ENCODE assay signal across 21 cellular contexts in genomic region chrX:47936940-47937317, GRCh38.
DNase-seq lines count a peak whose midpoint lies in the region; ATAC-seq and TF ChIP-seq lines count a peak whose summit lies in the region.
"Had no signal": no experiment of that assay in that cellular context is flagged by ENCODE, and none has a peak within 500 bp of the region (broad histone marks: within the 10 kb centered on the region; RNA-seq: fewer than 3 reads in every experiment).

No MANE protein-coding gene starts in this region.

- no peaks in the 10 kb centered on the region for H3K36me3 ChIP-seq in HUES6 (ENCODE audit: control insufficient read depth, insufficient read depth, low read length)
- H3K36me3 ChIP-seq in smooth muscle cell (ENCODE audit: low read depth) = no peaks in the 10 kb centered on the region
- H3K36me3 ChIP-seq: adrenal gland, gastroesophageal sphincter, Peyer's patch, WERI-Rb-1 had no signal

- H3K4me3 ChIP-seq in HUES6 (ENCODE audit: low read depth, low read length) (0 out of 2 replicates have a peak overlapping the region, but pooled peaks have one; percentile 17), smooth muscle cell (peak overlapping the region; percentile 37)
- H3K4me3 ChIP-seq: gastroesophageal sphincter, Peyer's patch, testis had no signal

- H3K4me2 ChIP-seq in smooth muscle cell = peak overlapping the region; percentile 55

- H2AFZ ChIP-seq in smooth muscle cell (ENCODE audit: low read depth) = no peak overlapping the region

- H3K4me1 ChIP-seq in HUES6 (ENCODE audit: control insufficient read depth, insufficient read depth, low read length) (0 out of 2 replicates have a peak, but pooled peaks cover 7% of the 10 kb centered on the region), smooth muscle cell (ENCODE audit: low read depth) (peaks cover 4% of the 10 kb centered on the region)
- H3K4me1 ChIP-seq: adrenal gland, gastroesophageal sphincter, Peyer's patch, testis had no signal

- H3K27ac Mint-ChIP-seq in activated naive CD4-positive, alpha-beta T cell treated with anti-CD3 and anti-CD28 coated beads, Interleukin-2, amount 10 ng/mL, durations not matched to agents 7 days and 5 days = no peak overlapping the region
- peak overlapping the region in 1 of 2 donors; percentile 65 for H3K27ac Mint-ChIP-seq in activated naive CD4-positive, alpha-beta T cell treated with anti-CD3 and anti-CD28 coated beads, Interleukin-2, amount 50 U/mL, for 72 hours

- peak; percentile 36 to 61 for ATAC-seq in activated naive CD4-positive, alpha-beta T cell treated with anti-CD3 and anti-CD28 coated beads, Interleukin-2, amount 50 U/mL, for 72 hours
- ATAC-seq in HG02870 (IDR thresholded peaks at IDR 0.05; ENCODE audit: unreplicated experiment) = no peak
- ATAC-seq: gastroesophageal sphincter, SK-N-SH treated with all-trans-retinoic acid at 6 μM for 48 hours had no signal

- no peaks in the 10 kb centered on the region for H4K20me1 ChIP-seq in smooth muscle cell (ENCODE audit: low read depth)

- CTCF ChIA-PET in activated naive CD4-positive, alpha-beta T cell treated with anti-CD3 and anti-CD28 coated beads, Interleukin-2, amount 10 ng/mL, durations not matched to agents 7 days and 5 days (lab: Charles Lee) = interaction anchor here (1.4 kb wide), 1 partner anchor 90 kb away, joined by 4 read pairs; no protein-coding TSS in a partner anchor

- H3K9me3 ChIP-seq in HUES6 (ENCODE audit: control insufficient read depth, insufficient read depth, low read depth, low read length) (peaks cover 6% of the 10 kb centered on the region), smooth muscle cell (replicated peaks; ENCODE audit: low read depth) (no peaks in the 10 kb centered on the region)
- H3K9me3 ChIP-seq: gastroesophageal sphincter, Peyer's patch, testis had no signal

- 66% methylated on average over 3 of the region's 3 CpGs for WGBS in smooth muscle cell (ENCODE audit: low lambda C conversion rate)

- no peak for TF ChIP-seq CTCF in smooth muscle cell (IDR thresholded peaks at IDR 0.05; ENCODE audit: borderline replicate concordance, insufficient read depth, poor library complexity, severe bottlenecking)

- no peaks in the 10 kb centered on the region for H3K27me3 ChIP-seq in HUES6 (ENCODE audit: control insufficient read depth, insufficient read depth, low read length)
- H3K27me3 ChIP-seq in smooth muscle cell (ENCODE audit: low read depth) = no peaks in the 10 kb centered on the region
- H3K27me3 ChIP-seq: adrenal gland, gastroesophageal sphincter, Peyer's patch, testis had no signal

- peaks cover 11% of the 10 kb centered on the region for H3K4me1 Mint-ChIP-seq in activated naive CD4-positive, alpha-beta T cell treated with anti-CD3 and anti-CD28 coated beads, Interleukin-2, amount 10 ng/mL, durations not matched to agents 7 days and 5 days

- peak overlapping the region; percentile 71 for H3K4me3 Mint-ChIP-seq in activated naive CD4-positive, alpha-beta T cell treated with anti-CD3 and anti-CD28 coated beads, Interleukin-2, amount 10 ng/mL, durations not matched to agents 7 days and 5 days

- H3K9me3 Mint-ChIP-seq in activated naive CD4-positive, alpha-beta T cell treated with anti-CD3 and anti-CD28 coated beads, Interleukin-2, amount 10 ng/mL, durations not matched to agents 7 days and 5 days = no peaks in the 10 kb centered on the region
- H3K9me3 Mint-ChIP-seq in activated naive CD4-positive, alpha-beta T cell treated with anti-CD3 and anti-CD28 coated beads, Interleukin-2, amount 50 U/mL, for 72 hours = no peaks in the 10 kb centered on the region

- DNase-seq in activated naive CD4-positive, alpha-beta T cell treated with anti-CD3 and anti-CD28 coated beads, Interleukin-2, amount 10 ng/mL, durations not matched to agents 7 days and 5 days = no peak
- no peak for DNase-seq in activated naive CD4-positive, alpha-beta T cell treated with Interleukin-2 at 50 U/mL for 16 hours
- no peak for DNase-seq in activated naive CD4-positive, alpha-beta T cell treated with anti-CD3 and anti-CD28 coated beads, Interleukin-2, amount 50 U/mL, for 72 hours (ENCODE audit: low spot score in 2 of 2)
- no peak for DNase-seq in smooth muscle cell (lab: John Stamatoyannopoulos, UW; ENCODE audit: unreplicated experiment)
- DNase-seq in activated gamma-delta T cell treated with Interleukin-2 at 50 U/mL for 16 hours = no peak
- no peak for DNase-seq in AML-193 (lab: John Stamatoyannopoulos, UW)
- DNase-seq: DMS 273 treated with DMSO at 0.1 percent for 48 hours, H9, KG1, NCI-H1092 treated with DMSO at 0.1 percent for 48 hours, NCI-H2107, NCI-H774, Peyer's patch, posterior cingulate gyrus, testis, WERI-Rb-1 had no signal

- H3F3A ChIP-seq in smooth muscle cell (ENCODE audit: low read depth) = no peaks in the 10 kb centered on the region

- no peaks in the 10 kb centered on the region for H3K27me3 Mint-ChIP-seq in activated naive CD4-positive, alpha-beta T cell treated with anti-CD3 and anti-CD28 coated beads, Interleukin-2, amount 10 ng/mL, durations not matched to agents 7 days and 5 days

- H3K79me2 ChIP-seq in smooth muscle cell (ENCODE audit: low read depth) = no peaks in the 10 kb centered on the region

- no peak overlapping the region for H3K27ac ChIP-seq in HUES6 (ENCODE audit: low read depth, low read length)
- no peak overlapping the region for H3K27ac ChIP-seq in smooth muscle cell (ENCODE audit: low read depth)
- H3K27ac ChIP-seq: adrenal gland, gastroesophageal sphincter, Peyer's patch, testis, WERI-Rb-1 had no signal

- no peaks in the 10 kb centered on the region for H3K36me3 Mint-ChIP-seq in activated naive CD4-positive, alpha-beta T cell treated with anti-CD3 and anti-CD28 coated beads, Interleukin-2, amount 10 ng/mL, durations not matched to agents 7 days and 5 days
- H3K36me3 Mint-ChIP-seq in activated naive CD4-positive, alpha-beta T cell treated with anti-CD3 and anti-CD28 coated beads, Interleukin-2, amount 50 U/mL, for 72 hours = no peaks in the 10 kb centered on the region

- H3K9ac ChIP-seq in HUES6 (ENCODE audit: low read length) (no peak overlapping the region), smooth muscle cell (ENCODE audit: low read depth) (no peak overlapping the region)
